Comparison of ENCODE assay signal across 30 cellular contexts in genomic region chr7:87188930-87189329, GRCh38. TPM values are rescaled to one million over a fixed set of nuclear protein-coding genes. Genes with fewer than 3 reads are reported as not detected.
A peak's percentile ranks its signal among the peaks of the same experiment; 100 is the strongest.
DNase-seq lines count a peak whose midpoint lies in the region; ATAC-seq and TF ChIP-seq lines count a peak whose summit lies in the region.
"Had no signal": no experiment of that assay in that cellular context is flagged by ENCODE, and none has a peak within 500 bp of the region (broad histone marks: within the 10 kb centered on the region; RNA-seq: fewer than 3 reads in every experiment).

No MANE protein-coding gene starts in this region.

- H3K4me1 ChIP-seq in HAP-1: no peaks in the 10 kb centered on the region
- H3K4me1 ChIP-seq: esophagus muscularis mucosa, gastroesophageal sphincter had no signal

- H3K4me1 Mint-ChIP-seq in activated naive CD4-positive, alpha-beta T cell treated with anti-CD3 and anti-CD28 coated beads for 36 hours (ENCODE audit: low read depth): peaks cover 27% of the 10 kb centered on the region
- H3K4me1 Mint-ChIP-seq in naive thymus-derived CD8-positive, alpha-beta T cell: peaks cover 21 to 30% (median 30%) of the 10 kb centered on the region in 4 donors
- H3K4me1 Mint-ChIP-seq in type B pancreatic cell (ENCODE audit: unreplicated experiment): no peaks in the 10 kb centered on the region
- H3K4me1 Mint-ChIP-seq: endodermal cell had no signal

- ATAC-seq in GM18873 (IDR thresholded peaks at IDR 0.05; ENCODE audit: low FRiP score, unreplicated experiment) (peak; percentile 41), HG03442 (IDR thresholded peaks at IDR 0.05; ENCODE audit: unreplicated experiment) (peak; percentile 43)
- no peak for ATAC-seq in naive thymus-derived CD8-positive, alpha-beta T cell
- ATAC-seq: activated CD4-positive, alpha-beta T cell treated with anti-CD3 and anti-CD28 coated beads for 36 hours; gastroesophageal sphincter; left lobe of liver; stimulated activated effector memory CD8-positive, alpha-beta T cell treated with anti-CD3 and anti-CD28 coated beads, Interleukin-12 subunit alpha, Interleukin-12 subunit beta, amount 100 ng/mL, for 72 hours had no signal

- no peaks in the 10 kb centered on the region for H3K27me3 Mint-ChIP-seq in activated naive CD4-positive, alpha-beta T cell treated with anti-CD3 and anti-CD28 coated beads for 36 hours (ENCODE audit: low read depth)
- no peaks in the 10 kb centered on the region for H3K27me3 Mint-ChIP-seq in naive thymus-derived CD8-positive, alpha-beta T cell
- no peaks in the 10 kb centered on the region for H3K27me3 Mint-ChIP-seq in type B pancreatic cell
- H3K27me3 Mint-ChIP-seq: activated CD4-positive, alpha-beta T cell treated with anti-CD3 and anti-CD28 coated beads for 36 hours had no signal

- CTCF ChIA-PET in activated naive CD4-positive, alpha-beta T cell treated with anti-CD3 and anti-CD28 coated beads for 36 hours (lab: Charles Lee): no interaction called here

- H3K4me3 Mint-ChIP-seq in activated naive CD4-positive, alpha-beta T cell treated with anti-CD3 and anti-CD28 coated beads for 36 hours: no peak overlapping the region
- no peak overlapping the region for H3K4me3 Mint-ChIP-seq in naive thymus-derived CD8-positive, alpha-beta T cell
- no peak overlapping the region for H3K4me3 Mint-ChIP-seq in type B pancreatic cell
- H3K4me3 Mint-ChIP-seq: activated CD4-positive, alpha-beta T cell treated with anti-CD3 and anti-CD28 coated beads for 36 hours; endodermal cell; immature natural killer cell; stimulated activated effector memory CD8-positive, alpha-beta T cell treated with anti-CD3 and anti-CD28 coated beads, Interleukin-12 subunit alpha, Interleukin-12 subunit beta, amount 100 ng/mL, for 72 hours had no signal

- DNase-seq in activated naive CD4-positive, alpha-beta T cell treated with anti-CD3 and anti-CD28 coated beads for 36 hours: no peak
- DNase-seq in activated naive CD4-positive, alpha-beta T cell (lab: John Stamatoyannopoulos, UW): no peak
- no peak for DNase-seq in naive thymus-derived CD8-positive, alpha-beta T cell
- DNase-seq in type B pancreatic cell (ENCODE audit: extremely low spot score, unreplicated experiment) (no peak), anterior cingulate cortex (lab: John Stamatoyannopoulos, UW) (no peak), HAP-1 (ENCODE audit: low spot score in 2 of 2) (no peak)
- DNase-seq: activated CD4-positive, alpha-beta T cell treated with anti-CD3 and anti-CD28 coated beads for 36 hours; activated effector memory CD4-positive, alpha-beta T cell treated with Interleukin-2 at 50 U/mL for 16 hours; amygdala; COR-L47; DMS79; endodermal cell; GM23248; hippocampal formation; immature natural killer cell; mesendoderm; NCI-H1092 treated with DMSO at 0.1 percent for 48 hours; NCI-H2029; NCI-H748 treated with DMSO at 0.1 percent for 48 hours; RPMI8226; stimulated activated CD4-positive, alpha-beta T cell treated with anti-CD3 and anti-CD28 coated beads, Interleukin-2, amount 100 ng/mL, for 24 hours had no signal

- H3K4me3 ChIP-seq in HAP-1: no peak overlapping the region
- H3K4me3 ChIP-seq: esophagus muscularis mucosa, gastroesophageal sphincter, GM23248, smooth muscle cell, thoracic aorta, vagina had no signal

- intact Hi-C loops in activated naive CD4-positive, alpha-beta T cell treated with anti-CD3 and anti-CD28 coated beads for 36 hours (cut with micrococcal nuclease): loop anchor here (2.0 kb wide), 1 partner anchor 20 kb away; no protein-coding TSS in a partner anchor

- H3K36me3 ChIP-seq in HAP-1 (replicated peaks): peaks cover 97% of the 10 kb centered on the region

- H3K9me3 ChIP-seq in HAP-1: no peaks in the 10 kb centered on the region
- H3K9me3 ChIP-seq: esophagus muscularis mucosa, gastroesophageal sphincter, thoracic aorta, vagina had no signal

- H3K9me3 Mint-ChIP-seq in activated naive CD4-positive, alpha-beta T cell treated with anti-CD3 and anti-CD28 coated beads for 36 hours: no peaks in the 10 kb centered on the region
- H3K9me3 Mint-ChIP-seq in naive thymus-derived CD8-positive, alpha-beta T cell: no peaks in the 10 kb centered on the region
- no peaks in the 10 kb centered on the region for H3K9me3 Mint-ChIP-seq in type B pancreatic cell
- H3K9me3 Mint-ChIP-seq: endodermal cell; immature natural killer cell; stimulated activated effector memory CD8-positive, alpha-beta T cell treated with anti-CD3 and anti-CD28 coated beads, Interleukin-12 subunit alpha, Interleukin-12 subunit beta, amount 100 ng/mL, for 72 hours had no signal

- peaks cover 53% of the 10 kb centered on the region for H3K36me3 Mint-ChIP-seq in activated naive CD4-positive, alpha-beta T cell treated with anti-CD3 and anti-CD28 coated beads for 36 hours (ENCODE audit: low read depth)
- H3K36me3 Mint-ChIP-seq in naive thymus-derived CD8-positive, alpha-beta T cell: peaks cover 0 to 81% (median 18%) of the 10 kb centered on the region in 3 donors
- peaks cover 48% of the 10 kb centered on the region for H3K36me3 Mint-ChIP-seq in type B pancreatic cell

- POLR2A ChIA-PET in naive thymus-derived CD8-positive, alpha-beta T cell (lab: Charles Lee): no interaction called here

- in situ Hi-C loops in HAP-1 (cut with MboI; ENCODE audit: low sequenced_read_pairs): no loop called here

- H3K27ac Mint-ChIP-seq in activated naive CD4-positive, alpha-beta T cell treated with anti-CD3 and anti-CD28 coated beads for 36 hours: peak overlapping the region; percentile 2
- peak overlapping the region in 8 of 10 donors; percentile 2 to 61 (median 20) for H3K27ac Mint-ChIP-seq in naive thymus-derived CD8-positive, alpha-beta T cell
- no peak overlapping the region for H3K27ac Mint-ChIP-seq in type B pancreatic cell
- H3K27ac Mint-ChIP-seq: endodermal cell had no signal

- no peaks in the 10 kb centered on the region for H3K27me3 ChIP-seq in HAP-1 (ENCODE audit: low read depth)
- H3K27me3 ChIP-seq: esophagus muscularis mucosa, gastroesophageal sphincter, vagina had no signal

- no peak for TF ChIP-seq CTCF in type B pancreatic cell (conservative IDR thresholded peaks at IDR 0.05)

RNA-seq across cellular contexts. Expression of gene TMEM243, which starts 30.6 kb away (rescaled TPM):
- 10 to 100 TPM; 50.4 to 53.1 TPM for total RNA-seq in activated naive CD4-positive, alpha-beta T cell treated with anti-CD3 and anti-CD28 coated beads for 36 hours
- 100 to 1,000 TPM; 136 to 138 TPM for total RNA-seq in naive thymus-derived CD8-positive, alpha-beta T cell
- 10 to 100 TPM; 79.3 to 89.5 (median 82.0) TPM for polyA plus RNA-seq in naive thymus-derived CD8-positive, alpha-beta T cell
- total RNA-seq in type B pancreatic cell (ENCODE audit: low replicate concordance): 19.0 and 20.1 TPM in 2 replicates

RNA-seq across cellular contexts. Expression of gene DMTF1, which starts 36.7 kb away (rescaled TPM):
- 10 to 100 TPM; 43.6 to 49.8 TPM for total RNA-seq in activated naive CD4-positive, alpha-beta T cell treated with anti-CD3 and anti-CD28 coated beads for 36 hours
- 100 to 1,000 TPM; 175 to 181 TPM for total RNA-seq in naive thymus-derived CD8-positive, alpha-beta T cell
- 10 to 100 TPM; 22.2 to 33.5 (median 23.2) TPM for polyA plus RNA-seq in naive thymus-derived CD8-positive, alpha-beta T cell
- 67.7 and 103 TPM in 2 replicates for total RNA-seq in type B pancreatic cell (ENCODE audit: low replicate concordance)

Comparison
In these comparisons a context has a peak if more than half of its experiments do, and no peak if none do; other contexts are left out.
1. ATAC-seq: peak in GM18873 (single experiment) and HG03442 (single experiment); none in naive thymus-derived CD8-positive, alpha-beta T cell (0 of 2).